Comparison of ENCODE assay signal across 9 cellular contexts in the genomic region with DNA sequence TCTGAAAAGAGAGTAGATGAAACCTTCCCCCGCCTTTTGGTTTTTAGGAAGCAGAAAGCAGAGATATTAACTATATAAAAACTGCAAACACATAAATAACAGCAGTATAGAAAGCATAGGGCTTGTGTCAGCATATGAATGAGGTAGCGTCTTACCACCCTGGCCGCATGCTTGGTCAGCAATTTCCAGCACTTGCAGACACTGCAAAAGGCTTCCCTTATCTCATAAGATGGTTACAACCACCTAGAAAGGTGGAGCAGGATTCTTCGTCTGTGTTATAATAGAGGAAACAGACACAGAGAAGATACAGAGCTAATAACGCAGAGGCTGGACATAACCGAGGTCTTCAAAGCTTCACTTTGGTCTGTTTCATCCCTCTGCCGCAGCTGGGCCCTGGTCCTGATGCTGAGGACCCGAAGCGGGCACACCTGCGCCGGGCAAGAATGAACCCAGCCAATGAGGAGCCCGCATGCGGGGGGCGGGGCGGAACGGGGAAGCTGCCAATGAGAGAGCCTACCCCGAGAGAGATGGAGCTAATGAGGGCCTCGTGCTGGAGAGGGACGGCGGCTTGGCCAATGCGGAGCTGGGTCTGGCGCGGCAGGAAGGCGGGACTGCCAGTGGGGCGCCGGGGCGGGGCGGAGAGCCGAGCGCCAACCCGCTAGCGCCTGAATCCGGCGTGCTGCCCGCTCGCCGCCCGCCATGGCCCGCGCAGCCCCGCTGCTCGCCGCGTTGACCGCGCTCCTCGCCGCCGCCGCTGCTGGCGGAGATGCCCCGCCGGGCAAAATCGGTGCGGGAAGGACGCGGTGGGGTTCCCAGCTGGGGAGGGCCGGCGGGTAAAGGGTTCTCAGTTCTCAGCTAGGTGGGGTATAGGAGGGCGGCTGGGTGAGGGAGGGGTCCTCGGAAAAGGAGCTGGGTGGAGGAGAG.
DNase-seq lines count a peak whose midpoint lies in the region; ATAC-seq, FAIRE-seq and TF ChIP-seq lines count a peak whose summit lies in the region.
"Had no signal": no experiment of that assay in that cellular context is flagged by ENCODE, and none has a peak within 500 bp of the region (broad histone marks: within the 10 kb centered on the region; RNA-seq: fewer than 3 reads in every experiment).

A gene with protein sequence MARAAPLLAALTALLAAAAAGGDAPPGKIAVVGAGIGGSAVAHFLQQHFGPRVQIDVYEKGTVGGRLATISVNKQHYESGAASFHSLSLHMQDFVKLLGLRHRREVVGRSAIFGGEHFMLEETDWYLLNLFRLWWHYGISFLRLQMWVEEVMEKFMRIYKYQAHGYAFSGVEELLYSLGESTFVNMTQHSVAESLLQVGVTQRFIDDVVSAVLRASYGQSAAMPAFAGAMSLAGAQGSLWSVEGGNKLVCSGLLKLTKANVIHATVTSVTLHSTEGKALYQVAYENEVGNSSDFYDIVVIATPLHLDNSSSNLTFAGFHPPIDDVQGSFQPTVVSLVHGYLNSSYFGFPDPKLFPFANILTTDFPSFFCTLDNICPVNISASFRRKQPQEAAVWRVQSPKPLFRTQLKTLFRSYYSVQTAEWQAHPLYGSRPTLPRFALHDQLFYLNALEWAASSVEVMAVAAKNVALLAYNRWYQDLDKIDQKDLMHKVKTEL (plus strand): TSS at position 677 of the 924 bp plus-strand sequence. CDS start 23 bp downstream, at position 700.

- FAIRE-seq in islet of Langerhans (lab: Jason Lieb, UNC), result peak; percentile 81
- FAIRE-seq: colon had no signal

- no peak for TF ChIP-seq CTCF in AG10803 (conservative IDR thresholded peaks at IDR 0.05; ENCODE audit: low read length)

- peak within 1 kb of the TSS; percentile 74 for H3K4me3 ChIP-seq in AG10803 (ENCODE audit: low read length)

- peak; percentile 94 for DNase-seq in AG10803 (ENCODE audit: low read depth)
- DNase-seq in NCI-H345 treated with DMSO at 0.1 percent for 48 hours (lab: John Stamatoyannopoulos, UW; ENCODE audit: unreplicated experiment), result peak; percentile 95
- DNase-seq in activated CD4-positive, CD25-positive, alpha-beta regulatory T cell (lab: John Stamatoyannopoulos, UW), result peak; percentile 95 to 97 (median 96)
- peak; percentile 96 for DNase-seq in central memory CD4-positive, alpha-beta T cell
- peak; percentile 95 to 99 for DNase-seq in stimulated activated CD4-positive, alpha-beta T cell treated with anti-CD3 and anti-CD28 coated beads, Interleukin-12 subunit alpha, Interleukin-12 subunit beta, amount 100 ng/mL, for 24 hours (ENCODE audit: low read depth in 2 of 2)

- peak; percentile 99 for ATAC-seq in GM19035 (IDR thresholded peaks at IDR 0.05; ENCODE audit: unreplicated experiment)
- ATAC-seq in HG03342 (IDR thresholded peaks at IDR 0.05; ENCODE audit: unreplicated experiment), result peak; percentile 100

Comparison
In these comparisons a context has a peak if more than half of its experiments do, and no peak if none do; other contexts are left out.
1. Peak in every context shown above with its lines: DNase-seq, ATAC-seq and H3K4me3 ChIP-seq.